ENCODE assay signal across 17 cellular contexts in the genomic region with DNA sequence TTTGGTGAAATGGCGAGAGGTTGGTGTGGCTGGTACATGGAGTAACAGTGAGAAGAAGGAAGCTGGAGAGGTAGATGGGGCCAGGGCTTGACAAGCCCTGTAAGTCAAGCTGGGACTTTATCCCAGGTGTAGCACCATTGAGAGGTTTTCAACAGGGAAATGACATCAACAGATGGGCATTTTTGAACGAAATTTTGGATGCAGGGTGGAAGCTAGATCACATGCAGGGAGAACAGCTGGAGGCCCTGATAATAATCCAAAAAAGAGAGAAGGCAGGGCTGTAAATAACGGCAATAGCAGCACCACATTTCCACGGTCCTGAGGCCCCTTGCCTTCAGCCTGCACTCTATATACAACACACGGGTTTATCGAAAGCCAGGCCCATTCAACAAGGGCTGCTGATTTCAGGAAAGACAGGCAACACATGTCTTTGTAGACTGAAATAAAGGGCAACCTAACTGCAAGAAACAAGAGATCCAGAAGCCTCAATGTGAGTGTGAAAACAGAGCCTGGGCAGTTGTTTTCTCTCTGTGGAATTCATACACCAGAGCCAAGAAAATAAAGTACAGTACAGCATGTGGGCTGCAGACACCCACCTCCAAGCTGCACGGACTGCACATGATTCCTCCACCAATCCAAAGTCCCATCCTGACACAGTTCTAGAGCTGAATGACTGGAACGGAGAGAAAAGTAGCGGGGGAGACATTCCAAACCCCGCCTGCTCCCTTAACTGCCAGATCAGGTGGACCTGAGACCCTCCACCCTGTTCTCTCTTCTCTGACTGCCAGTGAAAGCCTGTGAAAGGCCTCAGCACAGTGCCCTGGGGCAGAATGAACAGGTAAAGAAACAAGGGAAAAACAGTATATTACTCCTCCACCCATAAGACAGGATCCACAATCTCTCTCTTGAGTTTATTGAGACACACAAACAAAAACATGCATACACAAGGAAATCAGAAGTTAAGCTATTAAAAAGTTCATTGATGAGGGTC. TPM values are rescaled to one million over a fixed set of nuclear protein-coding genes. Genes with fewer than 3 reads are reported as not detected.
DNase-seq lines count a peak whose midpoint lies in the region; ATAC-seq and TF ChIP-seq lines count a peak whose summit lies in the region.
"Had no signal": no experiment of that assay in that cellular context is flagged by ENCODE, and none has a peak within 500 bp of the region (broad histone marks: within the 10 kb centered on the region; RNA-seq: fewer than 3 reads in every experiment).

No MANE protein-coding gene starts in this region.

- POLR2A ChIA-PET in activated naive CD8-positive, alpha-beta T cell treated with anti-CD3 and anti-CD28 coated beads, Interleukin-2, amount 10 ng/mL, durations not matched to agents 7 days and 5 days (lab: Charles Lee), result no interaction called here

- peaks cover 27% of the 10 kb centered on the region for H3K4me1 Mint-ChIP-seq in activated naive CD8-positive, alpha-beta T cell treated with anti-CD3 and anti-CD28 coated beads, Interleukin-2, amount 10 ng/mL, durations not matched to agents 7 days and 5 days
- H3K4me1 Mint-ChIP-seq in activated naive CD8-positive, alpha-beta T cell treated with anti-CD3 and anti-CD28 coated beads, Interleukin-2, amount 50 U/mL, for 24 hours, result peaks cover 29% of the 10 kb centered on the region
- H3K4me1 Mint-ChIP-seq in endodermal cell, result peaks cover 10% of the 10 kb centered on the region
- H3K4me1 Mint-ChIP-seq in mesothelial cell of epicardium, result peaks cover 18% of the 10 kb centered on the region
- H3K4me1 Mint-ChIP-seq in chondrocyte (ENCODE audit: low read depth), result peaks cover 26% of the 10 kb centered on the region

- peaks cover 53% of the 10 kb centered on the region for H3K36me3 Mint-ChIP-seq in activated naive CD8-positive, alpha-beta T cell treated with anti-CD3 and anti-CD28 coated beads, Interleukin-2, amount 10 ng/mL, durations not matched to agents 7 days and 5 days
- H3K36me3 Mint-ChIP-seq in activated naive CD8-positive, alpha-beta T cell treated with anti-CD3 and anti-CD28 coated beads, Interleukin-2, amount 50 U/mL, for 24 hours (ENCODE audit: low read depth), result peaks cover 3% of the 10 kb centered on the region
- peaks cover 7% of the 10 kb centered on the region for H3K36me3 Mint-ChIP-seq in endodermal cell (ENCODE audit: low read depth)
- peaks cover 4% of the 10 kb centered on the region for H3K36me3 Mint-ChIP-seq in mesothelial cell of epicardium
- no peaks in the 10 kb centered on the region for H3K36me3 Mint-ChIP-seq in chondrocyte (ENCODE audit: low read depth)

- ATAC-seq in activated naive CD8-positive, alpha-beta T cell treated with anti-CD3 and anti-CD28 coated beads, Interleukin-2, amount 10 ng/mL, durations not matched to agents 7 days and 5 days (ENCODE audit: low read depth), result no peak
- ATAC-seq in activated naive CD8-positive, alpha-beta T cell treated with anti-CD3 and anti-CD28 coated beads, Interleukin-2, amount 50 U/mL, for 24 hours, result no peak

- H3K27ac Mint-ChIP-seq in activated naive CD8-positive, alpha-beta T cell treated with anti-CD3 and anti-CD28 coated beads, Interleukin-2, amount 10 ng/mL, durations not matched to agents 7 days and 5 days, result peak overlapping the region; percentile 3
- H3K27ac Mint-ChIP-seq in activated naive CD8-positive, alpha-beta T cell treated with anti-CD3 and anti-CD28 coated beads, Interleukin-2, amount 50 U/mL, for 24 hours, result no peak overlapping the region
- H3K27ac Mint-ChIP-seq in endodermal cell (no peak overlapping the region), mesothelial cell of epicardium (peak overlapping the region; percentile 79), chondrocyte (ENCODE audit: unreplicated experiment) (no peak overlapping the region)
- H3K27ac Mint-ChIP-seq: HFFc6 had no signal

- no peaks in the 10 kb centered on the region for H3K9me3 Mint-ChIP-seq in activated naive CD8-positive, alpha-beta T cell treated with anti-CD3 and anti-CD28 coated beads, Interleukin-2, amount 10 ng/mL, durations not matched to agents 7 days and 5 days
- H3K9me3 Mint-ChIP-seq in activated naive CD8-positive, alpha-beta T cell treated with anti-CD3 and anti-CD28 coated beads, Interleukin-2, amount 50 U/mL, for 24 hours, result no peaks in the 10 kb centered on the region
- H3K9me3 Mint-ChIP-seq in endodermal cell, result no peaks in the 10 kb centered on the region
- H3K9me3 Mint-ChIP-seq in mesothelial cell of epicardium, result no peaks in the 10 kb centered on the region
- no peaks in the 10 kb centered on the region for H3K9me3 Mint-ChIP-seq in chondrocyte (ENCODE audit: low read depth)
- H3K9me3 Mint-ChIP-seq: HFFc6 had no signal

- TF ChIP-seq POLR2A in thyroid gland (IDR thresholded peaks at IDR 0.05), result no peak

- no peak overlapping the region for H3K4me3 Mint-ChIP-seq in activated naive CD8-positive, alpha-beta T cell treated with anti-CD3 and anti-CD28 coated beads, Interleukin-2, amount 10 ng/mL, durations not matched to agents 7 days and 5 days
- H3K4me3 Mint-ChIP-seq in activated naive CD8-positive, alpha-beta T cell treated with anti-CD3 and anti-CD28 coated beads, Interleukin-2, amount 50 U/mL, for 24 hours, result no peak overlapping the region
- no peak overlapping the region for H3K4me3 Mint-ChIP-seq in endodermal cell
- H3K4me3 Mint-ChIP-seq in mesothelial cell of epicardium, result no peak overlapping the region
- H3K4me3 Mint-ChIP-seq in chondrocyte (ENCODE audit: unreplicated experiment), result no peak overlapping the region
- H3K4me3 Mint-ChIP-seq: HFFc6 had no signal

- TF ChIP-seq CTCF in endodermal cell (conservative IDR thresholded peaks at IDR 0.05) (no peak), mesothelial cell of epicardium (IDR thresholded peaks at IDR 0.05; ENCODE audit: unreplicated experiment) (no peak), thyroid gland (IDR thresholded peaks at IDR 0.05) (no peak), chondrocyte (IDR thresholded peaks at IDR 0.05) (no peak), WERI-Rb-1 (IDR thresholded peaks at IDR 0.05; ENCODE audit: low read depth, low read length) (no peak)

- H3K9me3 ChIP-seq in endodermal cell (ENCODE audit: control insufficient read depth, low read length) (no peaks in the 10 kb centered on the region), thyroid gland (no peaks in the 10 kb centered on the region), WERI-Rb-1 (ENCODE audit: severe bottlenecking) (no peaks in the 10 kb centered on the region)
- H3K9me3 ChIP-seq: SJCRH30 had no signal

- intact Hi-C loops in thyroid gland (cut with DNase I), result no loop called here

- DNase-seq in activated naive CD8-positive, alpha-beta T cell treated with anti-CD3 and anti-CD28 coated beads, Interleukin-2, amount 10 ng/mL, durations not matched to agents 7 days and 5 days, result no peak
- no peak for DNase-seq in activated naive CD8-positive, alpha-beta T cell treated with anti-CD3 and anti-CD28 coated beads, Interleukin-2, amount 50 U/mL, for 24 hours
- DNase-seq in endodermal cell (peak; percentile 35), mesothelial cell of epicardium (ENCODE audit: low spot score in 2 of 2, unreplicated experiment in 2 of 2) (no peak), thyroid gland (peak; percentile 17 to 37), chondrocyte (ENCODE audit: low spot score) (no peak), WERI-Rb-1 (no peak)
- no peak for DNase-seq in stimulated activated naive CD4-positive, alpha-beta T cell treated with Interleukin-2 at 50 U/mL for 16 hours (lab: John Stamatoyannopoulos, UW)
- DNase-seq: 8988T; HFFc6; NCI-H1105 treated with DMSO at 0.1 percent for 48 hours; NCI-H2227 treated with DMSO at 0.1 percent for 48 hours; nucleus accumbens; SJCRH30; stimulated activated CD4-positive, alpha-beta T cell treated with anti-CD3 and anti-CD28 coated beads, Interleukin-15, amount 100 ng/mL, for 24 hours; T-helper 9 cell had no signal

- H3K4me1 ChIP-seq in endodermal cell (ENCODE audit: control insufficient read depth, insufficient read depth, low read length) (peaks cover 3% of the 10 kb centered on the region), thyroid gland (peaks cover 14 to 20% of the 10 kb centered on the region in 2 donors)
- H3K4me1 ChIP-seq: SJCRH30 had no signal

- H3K36me3 ChIP-seq in endodermal cell (ENCODE audit: control insufficient read depth, insufficient read depth, low read length) (no peaks in the 10 kb centered on the region), thyroid gland (no peaks in the 10 kb centered on the region), WERI-Rb-1 (no peaks in the 10 kb centered on the region; the same call in 1 of the 2 replicates)
- H3K36me3 ChIP-seq: SJCRH30 had no signal

- H3K27me3 Mint-ChIP-seq in activated naive CD8-positive, alpha-beta T cell treated with anti-CD3 and anti-CD28 coated beads, Interleukin-2, amount 10 ng/mL, durations not matched to agents 7 days and 5 days, result no peaks in the 10 kb centered on the region
- no peaks in the 10 kb centered on the region for H3K27me3 Mint-ChIP-seq in activated naive CD8-positive, alpha-beta T cell treated with anti-CD3 and anti-CD28 coated beads, Interleukin-2, amount 50 U/mL, for 24 hours
- H3K27me3 Mint-ChIP-seq in endodermal cell (ENCODE audit: insufficient read depth), result no peaks in the 10 kb centered on the region
- no peaks in the 10 kb centered on the region for H3K27me3 Mint-ChIP-seq in mesothelial cell of epicardium (ENCODE audit: low read depth)
- no peaks in the 10 kb centered on the region for H3K27me3 Mint-ChIP-seq in chondrocyte (ENCODE audit: low read depth)

- no peak overlapping the region for H3K4me3 ChIP-seq in endodermal cell (ENCODE audit: low read length)
- H3K4me3 ChIP-seq in thyroid gland (replicated peaks in 1 of 3), result no peak overlapping the region
- no peak overlapping the region for H3K4me3 ChIP-seq in WERI-Rb-1 (ENCODE audit: low read depth, low read length)
- H3K4me3 ChIP-seq: SJCRH30 had no signal

- no peak overlapping the region for H3K9ac ChIP-seq in endodermal cell (ENCODE audit: extremely low read depth, low read length, poor library complexity, severe bottlenecking)

- no peak overlapping the region for H3K27ac ChIP-seq in endodermal cell (ENCODE audit: low read depth, low read length)
- H3K27ac ChIP-seq in thyroid gland, result peak overlapping the region; percentile 59 to 75 (median 71)
- H3K27ac ChIP-seq in WERI-Rb-1, result no peak overlapping the region
- H3K27ac ChIP-seq: HL-60, SJCRH30 had no signal

- WGBS in endodermal cell (ENCODE audit: insufficient coverage in 1 of 2, insufficient read length in 1 of 2), 2 experiments, result 86% methylated on average over 8 to 10 of the region's 10 CpGs
- WGBS in thyroid gland, 2 donors, result 60 to 62% methylated on average over 10 of the region's 10 CpGs

- H3K27me3 ChIP-seq in endodermal cell (ENCODE audit: control insufficient read depth, insufficient read depth, low read length, poor library complexity, severe bottlenecking) (no peaks in the 10 kb centered on the region), thyroid gland (no peaks in the 10 kb centered on the region), WERI-Rb-1 (ENCODE audit: insufficient read depth, low read depth, severe bottlenecking) (no peaks in the 10 kb centered on the region)

RNA-seq across cellular contexts. Expression of gene KLHL3, which starts 36.3 kb away (rescaled TPM):
- total RNA-seq in activated naive CD8-positive, alpha-beta T cell treated with anti-CD3 and anti-CD28 coated beads, Interleukin-2, amount 10 ng/mL, durations not matched to agents 7 days and 5 days, result 10 to 100 TPM; 16.3 to 21.2 TPM
- total RNA-seq in endodermal cell (10 to 100 TPM; 17.5 to 19.4 TPM), mesothelial cell of epicardium (12.7 to 16.5 TPM (median 13.1 TPM) in 3 replicates), thyroid gland (10 to 100 TPM; 11.9 to 26.7 (median 17.9) TPM), chondrocyte (1.6 to 3.1 TPM (median 1.9 TPM) in 3 replicates)
- 5.6 TPM for polyA plus RNA-seq in endodermal cell (2013, experiment 1 of 2)
- 5.9 TPM for polyA plus RNA-seq in endodermal cell (2013, experiment 2 of 2)
- total RNA-seq: SJCRH30 had no signal

RNA-seq across cellular contexts. Expression of gene HNRNPA0, which starts 54.6 kb away (rescaled TPM):
- 10 to 100 TPM; 31.4 to 31.7 TPM for total RNA-seq in activated naive CD8-positive, alpha-beta T cell treated with anti-CD3 and anti-CD28 coated beads, Interleukin-2, amount 10 ng/mL, durations not matched to agents 7 days and 5 days
- total RNA-seq in endodermal cell (10 to 100 TPM; 50.7 to 61.0 TPM), mesothelial cell of epicardium (68.6 to 71.1 TPM (median 71.0 TPM) in 3 replicates), thyroid gland (10 to 100 TPM; 10.6 to 14.1 (median 12.4) TPM), chondrocyte (34.0 to 40.4 TPM (median 35.0 TPM) in 3 replicates)
- polyA plus RNA-seq in endodermal cell (2013, experiment 1 of 2), result 75.5 TPM
- 72.9 TPM for polyA plus RNA-seq in endodermal cell (2013, experiment 2 of 2)

Comparison
In these comparisons a context has a peak if more than half of its experiments do, and no peak if none do; other contexts are left out.
1. H3K27ac Mint-ChIP-seq: peak in activated naive CD8-positive, alpha-beta T cell treated with anti-CD3 and anti-CD28 coated beads, Interleukin-2, amount 10 ng/mL, durations not matched to agents 7 days and 5 days (single experiment) and mesothelial cell of epicardium (single experiment); none in activated naive CD8-positive, alpha-beta T cell treated with anti-CD3 and anti-CD28 coated beads, Interleukin-2, amount 50 U/mL, for 24 hours (single experiment), endodermal cell (single experiment) and chondrocyte (single experiment).
2. DNase-seq: peak in endodermal cell (single experiment) and thyroid gland (2 of 2); none in activated naive CD8-positive, alpha-beta T cell treated with anti-CD3 and anti-CD28 coated beads, Interleukin-2, amount 10 ng/mL, durations not matched to agents 7 days and 5 days (single experiment), activated naive CD8-positive, alpha-beta T cell treated with anti-CD3 and anti-CD28 coated beads, Interleukin-2, amount 50 U/mL, for 24 hours (single experiment), mesothelial cell of epicardium (0 of 2), chondrocyte (single experiment), WERI-Rb-1 (single experiment) and stimulated activated naive CD4-positive, alpha-beta T cell treated with Interleukin-2 at 50 U/mL for 16 hours (single experiment).
3. H3K27ac ChIP-seq: peak in thyroid gland (3 of 3); none in endodermal cell (single experiment) and WERI-Rb-1 (single experiment).